ENCODE assay signal across 11 cellular contexts in the genomic region with DNA sequence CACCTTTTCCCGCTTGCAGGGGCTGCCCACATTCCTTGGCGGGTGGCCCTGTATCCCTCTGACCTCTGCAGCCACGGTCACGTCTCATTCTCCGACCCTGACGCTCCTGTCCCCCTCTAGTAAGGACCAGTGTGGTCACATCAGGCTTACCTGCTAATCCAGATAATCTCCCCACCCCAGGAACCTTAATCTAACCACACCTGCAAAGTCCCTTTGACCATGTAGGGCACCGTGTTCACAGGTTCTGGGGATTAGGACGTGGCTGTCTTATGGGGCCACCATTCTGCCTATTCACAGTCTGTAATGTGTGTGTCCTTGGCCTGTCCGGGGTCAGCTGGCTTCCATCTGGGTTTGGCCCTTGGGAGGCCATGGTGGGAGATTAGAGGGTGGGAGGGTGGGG.
"Had no signal": no experiment of that assay in that cellular context is flagged by ENCODE, and none has a peak within 500 bp of the region (broad histone marks: within the 10 kb centered on the region; RNA-seq: fewer than 3 reads in every experiment).

No MANE protein-coding gene starts in this region.

- ATAC-seq: HepG2, K562 had no signal

- H3K27ac Mint-ChIP-seq: IgD-negative memory B cell had no signal

- H3K4me3 ChIP-seq: K562 had no signal

- H3K27ac ChIP-seq: HL-60, KMS-11 had no signal

- H3K4me2 ChIP-seq: KMS-11 had no signal

- H3K9ac ChIP-seq: KMS-11 had no signal

- FAIRE-seq: HepG2, HTR-8/SVneo, K562 had no signal

- H3K36me3 Mint-ChIP-seq: IgD-negative memory B cell had no signal

- DNase-seq: IMR-90, Karpas-422, Kasumi-1, KBM-7, KG1 had no signal
